ENCODE assay signal across 1 cellular context in genomic region chr11:93552874-93553273, GRCh38.
TF ChIP-seq lines count a peak whose summit lies in the region.

No MANE protein-coding gene starts in this region.

TF ChIP-seq in GM12878, 131 proteins besides CTCF, POLR2A, EP300 and RAD21:
- TF ChIP-seq, protein P1, sequence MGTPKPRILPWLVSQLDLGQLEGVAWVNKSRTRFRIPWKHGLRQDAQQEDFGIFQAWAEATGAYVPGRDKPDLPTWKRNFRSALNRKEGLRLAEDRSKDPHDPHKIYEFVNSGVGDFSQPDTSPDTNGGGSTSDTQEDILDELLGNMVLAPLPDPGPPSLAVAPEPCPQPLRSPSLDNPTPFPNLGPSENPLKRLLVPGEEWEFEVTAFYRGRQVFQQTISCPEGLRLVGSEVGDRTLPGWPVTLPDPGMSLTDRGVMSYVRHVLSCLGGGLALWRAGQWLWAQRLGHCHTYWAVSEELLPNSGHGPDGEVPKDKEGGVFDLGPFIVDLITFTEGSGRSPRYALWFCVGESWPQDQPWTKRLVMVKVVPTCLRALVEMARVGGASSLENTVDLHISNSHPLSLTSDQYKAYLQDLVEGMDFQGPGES (IDR thresholded peaks at IDR 0.05): no peak
- no peak for TF ChIP-seq CHD4 (IDR thresholded peaks at IDR 0.05)
- TF ChIP-seq GATAD2B (conservative IDR thresholded peaks at IDR 0.05; ENCODE audit: low read depth): no peak
- TF ChIP-seq MYB (IDR thresholded peaks at IDR 0.05; ENCODE audit: borderline replicate concordance, low read depth, low read length): no peak
- TF ChIP-seq ATF7 (IDR thresholded peaks at IDR 0.05; ENCODE audit: low read depth): no peak
